Comparison of ENCODE assay signal across 18 cellular contexts in the genomic region with DNA sequence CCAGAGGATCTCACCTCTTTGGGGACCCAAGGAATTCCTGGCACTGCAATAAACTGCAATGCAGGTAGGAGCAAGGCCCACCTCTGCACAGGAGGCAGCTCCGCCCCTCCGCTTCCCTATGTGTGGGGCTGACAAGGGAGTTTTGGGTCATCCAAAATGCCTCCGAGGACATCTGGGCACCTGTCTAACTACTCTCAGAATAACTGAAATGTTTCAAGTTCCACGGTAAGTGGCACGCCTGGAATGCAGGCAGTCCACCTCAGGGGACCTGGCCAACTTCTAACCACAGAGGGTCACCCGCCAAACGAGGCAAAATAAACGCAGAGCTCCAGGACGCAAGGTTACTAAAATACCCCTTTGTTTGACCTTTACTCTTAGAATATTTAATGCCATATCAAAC.
A peak's percentile ranks its signal among the peaks of the same experiment; 100 is the strongest.
DNase-seq lines count a peak whose midpoint lies in the region; TF ChIP-seq lines count a peak whose summit lies in the region.
"Had no signal": no experiment of that assay in that cellular context is flagged by ENCODE, and none has a peak within 500 bp of the region (broad histone marks: within the 10 kb centered on the region; RNA-seq: fewer than 3 reads in every experiment).

No MANE protein-coding gene starts in this region.

- TF ChIP-seq CTCF in breast epithelium (IDR thresholded peaks at IDR 0.05) (no peak), progenitor cell of endocrine pancreas (IDR thresholded peaks at IDR 0.05; ENCODE audit: unreplicated experiment) (no peak), left ventricle myocardium inferior (IDR thresholded peaks at IDR 0.05; ENCODE audit: borderline replicate concordance) (no peak)

- H3K4me3 ChIP-seq in breast epithelium, result no peak overlapping the region
- no peak overlapping the region for H3K4me3 ChIP-seq in left ventricle myocardium inferior
- H3K4me3 ChIP-seq: BLaER1 had no signal

- H3K9me3 ChIP-seq in breast epithelium, result no peaks in the 10 kb centered on the region
- H3K9me3 ChIP-seq in left ventricle myocardium inferior (replicated peaks), result no peaks in the 10 kb centered on the region
- H3K9me3 ChIP-seq: BLaER1 had no signal

- H3K27me3 ChIP-seq in breast epithelium, result no peaks in the 10 kb centered on the region
- peaks cover 38% of the 10 kb centered on the region for H3K27me3 ChIP-seq in left ventricle myocardium inferior (ENCODE audit: low read depth)
- H3K27me3 ChIP-seq: BLaER1 had no signal

- H3K36me3 Mint-ChIP-seq in progenitor cell of endocrine pancreas (ENCODE audit: insufficient read depth), result peaks cover 67% of the 10 kb centered on the region
- H3K36me3 Mint-ChIP-seq in immature natural killer cell, result no peaks in the 10 kb centered on the region
- H3K36me3 Mint-ChIP-seq: CD8-positive, alpha-beta T cell had no signal

- TF ChIP-seq POLR2A in breast epithelium (IDR thresholded peaks at IDR 0.05), result no peak

- H3K9me3 Mint-ChIP-seq in progenitor cell of endocrine pancreas (ENCODE audit: low read depth) (no peaks in the 10 kb centered on the region), immature natural killer cell (peaks cover 0 to 3% (median 0%) of the 10 kb centered on the region in 6 donors)

- DNase-seq in ELF-1 (ENCODE audit: low read depth, low spot score) (peak; percentile 57), breast epithelium (ENCODE audit: low spot score in 2 of 2) (peak in 1 of 2 donors; percentile 80), left kidney (ENCODE audit: low read depth, low spot score) (peak; percentile 31), progenitor cell of endocrine pancreas (ENCODE audit: low spot score, unreplicated experiment) (no peak), left ventricle myocardium inferior (no peak), immature natural killer cell (no peak), SHP77 treated with DMSO at 0.1 percent for 48 hours (lab: John Stamatoyannopoulos, UW) (no peak), NOMO-1 (lab: John Stamatoyannopoulos, UW; ENCODE audit: unreplicated experiment in 2 of 2) (no peak)
- DNase-seq: CD8-positive, alpha-beta T cell; DMS 273 treated with DMSO at 0.1 percent for 48 hours; HFFc6; NCI-H1105 treated with DMSO at 0.1 percent for 48 hours; NCI-H187; NCI-H526 treated with DMSO at 0.1 percent for 48 hours; NK-92 treated with Interleukin-12 subunit alpha and Interleukin-12 subunit beta, amount 100 ng/mL, for 24 hours; OCI-M1 had no signal

- H3K36me3 ChIP-seq in breast epithelium (no peaks in the 10 kb centered on the region), left ventricle myocardium inferior (no peaks in the 10 kb centered on the region)
- H3K36me3 ChIP-seq: BLaER1 had no signal

- no peaks in the 10 kb centered on the region for H3K27me3 Mint-ChIP-seq in progenitor cell of endocrine pancreas
- H3K27me3 Mint-ChIP-seq in immature natural killer cell (ENCODE audit: low read depth in 3 of 3), result peaks cover 2 to 7% (median 2%) of the 10 kb centered on the region in 3 donors

- no peak overlapping the region for H3K4me3 Mint-ChIP-seq in progenitor cell of endocrine pancreas (ENCODE audit: low read depth)
- H3K4me3 Mint-ChIP-seq in immature natural killer cell, result no peak overlapping the region
- H3K4me3 Mint-ChIP-seq: CD8-positive, alpha-beta T cell; HFFc6 had no signal

- intact Hi-C loops in breast epithelium (cut with DNase I; ENCODE audit: low total_unique reads), result no loop called here
- intact Hi-C loops in left ventricle myocardium inferior (cut with micrococcal nuclease), result no loop called here

- peaks cover 45% of the 10 kb centered on the region for H3K4me1 Mint-ChIP-seq in progenitor cell of endocrine pancreas (ENCODE audit: low read depth)
- no peaks in the 10 kb centered on the region for H3K4me1 Mint-ChIP-seq in immature natural killer cell

- H3K4me1 ChIP-seq in breast epithelium (peaks cover 0 to 2% of the 10 kb centered on the region in 2 donors), left ventricle myocardium inferior (no peaks in the 10 kb centered on the region)

- peak overlapping the region; percentile 50 for H3K27ac Mint-ChIP-seq in progenitor cell of endocrine pancreas
- no peak overlapping the region for H3K27ac Mint-ChIP-seq in immature natural killer cell
- H3K27ac Mint-ChIP-seq: CD8-positive, alpha-beta T cell; HFFc6 had no signal

- H3K27ac ChIP-seq in breast epithelium, result peak overlapping the region; percentile 23 to 48
- H3K27ac ChIP-seq in left ventricle myocardium inferior (replicated peaks), result no peak overlapping the region
- H3K27ac ChIP-seq: BLaER1, KMS-11 had no signal

Comparison
In these comparisons a context has a peak if more than half of its experiments do, and no peak if none do; other contexts are left out.
1. DNase-seq: peak in ELF-1 (single experiment) and left kidney (single experiment); none in progenitor cell of endocrine pancreas (single experiment), left ventricle myocardium inferior (single experiment), immature natural killer cell (0 of 3), SHP77 treated with DMSO at 0.1 percent for 48 hours (single experiment) and NOMO-1 (0 of 2).